ENCODE assay signal across 8 cellular contexts in the genomic region with DNA sequence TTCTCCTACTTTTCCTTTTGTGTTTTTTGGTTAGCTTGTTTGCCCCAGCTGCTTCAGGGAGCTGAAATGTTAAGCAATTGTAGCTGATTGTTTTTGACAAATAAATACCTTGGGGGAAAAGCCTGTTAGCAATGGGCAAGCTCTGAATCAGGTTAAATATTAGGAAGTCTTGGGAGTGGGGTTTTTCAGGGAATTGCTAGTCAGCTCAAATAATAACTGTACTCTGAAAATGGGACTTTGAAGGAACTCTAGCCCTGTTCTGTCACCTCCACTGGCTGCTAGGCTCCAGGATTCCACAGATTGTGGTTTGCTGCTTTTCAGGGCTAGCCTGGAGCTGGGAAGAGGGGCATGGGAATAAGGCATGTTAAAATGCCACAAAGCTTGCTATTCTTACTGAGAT. TPM values are rescaled to one million over a fixed set of nuclear protein-coding genes. Genes with fewer than 3 reads are reported as not detected.
DNase-seq lines count a peak whose midpoint lies in the region; ATAC-seq and TF ChIP-seq lines count a peak whose summit lies in the region.

No MANE protein-coding gene starts in this region.

- no peaks in the 10 kb centered on the region for H3K27me3 ChIP-seq in left lung

- H3K27ac ChIP-seq in 22Rv1 (peak overlapping the region; percentile 67), left lung (peak overlapping the region; percentile 78 to 87)

- no peaks in the 10 kb centered on the region for H3K36me3 ChIP-seq in left lung

- no peaks in the 10 kb centered on the region for H3K9me3 ChIP-seq in left lung

- DNase-seq in activated T-helper 1 cell treated with anti-CD3 and anti-CD28 coated beads, Interleukin-12 subunit alpha, Interleukin-12 subunit beta, Interleukin-2, Interleukin-4 antibody, amounts not matched to agents 30 ng/mL and 10 ng/mL and 1 ng/mL, durations not matched to agents 14 hours and 24 hours and 36 hours (ENCODE audit: low spot score) = no peak
- DNase-seq in left lung (no peak), GM13977 (ENCODE audit: low spot score) (no peak), NOMO-1 treated with dmso at 0.1 percent for 144 hours (lab: John Stamatoyannopoulos, UW; ENCODE audit: unreplicated experiment) (no peak), G401 (ENCODE audit: low spot score) (no peak)

- ATAC-seq in GM21619 (IDR thresholded peaks at IDR 0.05; ENCODE audit: unreplicated experiment) (peak; percentile 23), left lung (peak; percentile 57), GM21367 (IDR thresholded peaks at IDR 0.05; ENCODE audit: unreplicated experiment) (no peak)

- intact Hi-C loops in activated T-helper 1 cell treated with anti-CD3 and anti-CD28 coated beads, Interleukin-12 subunit alpha, Interleukin-12 subunit beta, Interleukin-2, Interleukin-4 antibody, amounts not matched to agents 30 ng/mL and 10 ng/mL and 1 ng/mL, durations not matched to agents 14 hours and 24 hours and 36 hours (cut with micrococcal nuclease) = loop anchor here (1.0 to 5.0 kb wide), 4 partner anchors 8 to 38 kb away; a partner anchor contains a TSS
- intact Hi-C loops in left lung (cut with DNase I) = no loop called here

- in situ Hi-C loops in GM13977 (cut with MboI; ENCODE audit: low pct_unique_long_range_greater_than_20kb, low sequenced_read_pairs, unreplicated experiment) = no loop called here
- in situ Hi-C loops in G401 (cut with HindIII; ENCODE audit: low sequenced_read_pairs) = no loop called here

- H3K36me3 Mint-ChIP-seq in activated T-helper 1 cell treated with anti-CD3 and anti-CD28 coated beads, Interleukin-12 subunit alpha, Interleukin-12 subunit beta, Interleukin-2, Interleukin-4 antibody, amounts not matched to agents 30 ng/mL and 10 ng/mL and 1 ng/mL, durations not matched to agents 14 hours and 24 hours and 36 hours (ENCODE audit: low read depth) = peaks cover 1% of the 10 kb centered on the region

- H3K9me3 Mint-ChIP-seq in activated T-helper 1 cell treated with anti-CD3 and anti-CD28 coated beads, Interleukin-12 subunit alpha, Interleukin-12 subunit beta, Interleukin-2, Interleukin-4 antibody, amounts not matched to agents 30 ng/mL and 10 ng/mL and 1 ng/mL, durations not matched to agents 14 hours and 24 hours and 36 hours = no peaks in the 10 kb centered on the region

- H3K4me1 ChIP-seq in left lung = peaks cover 17 to 29% of the 10 kb centered on the region in 2 donors

- no peaks in the 10 kb centered on the region for H3K27me3 Mint-ChIP-seq in activated T-helper 1 cell treated with anti-CD3 and anti-CD28 coated beads, Interleukin-12 subunit alpha, Interleukin-12 subunit beta, Interleukin-2, Interleukin-4 antibody, amounts not matched to agents 30 ng/mL and 10 ng/mL and 1 ng/mL, durations not matched to agents 14 hours and 24 hours and 36 hours (ENCODE audit: insufficient read depth)

- H3K4me3 ChIP-seq in left lung = no peak overlapping the region

- no peak for TF ChIP-seq CTCF in 22Rv1 (IDR thresholded peaks at IDR 0.05)
- no peak for TF ChIP-seq CTCF in left lung (IDR thresholded peaks at IDR 0.05)
- no peak for TF ChIP-seq CTCF in GM13977 (IDR thresholded peaks at IDR 0.05; ENCODE audit: extremely low read depth, insufficient read depth, missing control alignments)

- peaks cover 49% of the 10 kb centered on the region for H3K4me1 Mint-ChIP-seq in activated T-helper 1 cell treated with anti-CD3 and anti-CD28 coated beads, Interleukin-12 subunit alpha, Interleukin-12 subunit beta, Interleukin-2, Interleukin-4 antibody, amounts not matched to agents 30 ng/mL and 10 ng/mL and 1 ng/mL, durations not matched to agents 14 hours and 24 hours and 36 hours (ENCODE audit: low read depth)

- peak overlapping the region; percentile 58 for H3K4me3 Mint-ChIP-seq in activated T-helper 1 cell treated with anti-CD3 and anti-CD28 coated beads, Interleukin-12 subunit alpha, Interleukin-12 subunit beta, Interleukin-2, Interleukin-4 antibody, amounts not matched to agents 30 ng/mL and 10 ng/mL and 1 ng/mL, durations not matched to agents 14 hours and 24 hours and 36 hours

- peak overlapping the region; percentile 72 for H3K27ac Mint-ChIP-seq in activated T-helper 1 cell treated with anti-CD3 and anti-CD28 coated beads, Interleukin-12 subunit alpha, Interleukin-12 subunit beta, Interleukin-2, Interleukin-4 antibody, amounts not matched to agents 30 ng/mL and 10 ng/mL and 1 ng/mL, durations not matched to agents 14 hours and 24 hours and 36 hours

RNA-seq across cellular contexts. Expression of a gene that starts 39.5 kb away (rescaled TPM):
- total RNA-seq in activated T-helper 1 cell treated with anti-CD3 and anti-CD28 coated beads, Interleukin-12 subunit alpha, Interleukin-12 subunit beta, Interleukin-2, Interleukin-4 antibody, amounts not matched to agents 30 ng/mL and 10 ng/mL and 1 ng/mL, durations not matched to agents 14 hours and 24 hours and 36 hours = 47.4 and 50.8 TPM in 2 replicates
- 10 to 100 TPM; 60.3 to 68.6 TPM for total RNA-seq in left lung
- 96.2 and 99.5 TPM in 2 replicates for total RNA-seq in G401 (2014; rRNA removed; shearing (Covaris generic))

RNA-seq across cellular contexts. Expression of a gene that starts 39.9 kb away (rescaled TPM):
- 48.3 and 53.8 TPM in 2 replicates for total RNA-seq in activated T-helper 1 cell treated with anti-CD3 and anti-CD28 coated beads, Interleukin-12 subunit alpha, Interleukin-12 subunit beta, Interleukin-2, Interleukin-4 antibody, amounts not matched to agents 30 ng/mL and 10 ng/mL and 1 ng/mL, durations not matched to agents 14 hours and 24 hours and 36 hours
- 10 to 100 TPM; 37.5 to 40.5 TPM for total RNA-seq in left lung
- 4.0 and 10.9 TPM in 2 replicates for total RNA-seq in G401 (2014; rRNA removed; shearing (Covaris generic))
